In genomic region chr2:27959496-27959895, GRCh38 we compare ENCODE assay signal across 9 cellular contexts.
DNase-seq lines count a peak whose midpoint lies in the region; ATAC-seq and TF ChIP-seq lines count a peak whose summit lies in the region.
"Had no signal": no experiment of that assay in that cellular context is flagged by ENCODE, and none has a peak within 500 bp of the region (broad histone marks: within the 10 kb centered on the region; RNA-seq: fewer than 3 reads in every experiment).

No MANE protein-coding gene starts in this region.

- H3K4me1 ChIP-seq in mucosa of descending colon (ENCODE audit: low read depth) = peaks cover 16% of the 10 kb centered on the region

- ATAC-seq in central memory CD8-positive, alpha-beta T cell (replicated peaks; ENCODE audit: extremely low read depth, poor library complexity, severe bottlenecking) = no peak
- ATAC-seq in mucosa of descending colon (peak; percentile 40), HG02588 (IDR thresholded peaks at IDR 0.05; ENCODE audit: unreplicated experiment) (no peak)
- ATAC-seq: GM23338 had no signal

- H3K9me3 Mint-ChIP-seq in central memory CD8-positive, alpha-beta T cell = no peaks in the 10 kb centered on the region
- H3K9me3 Mint-ChIP-seq: GM23338 had no signal

- no peak for TF ChIP-seq CTCF in mucosa of descending colon (IDR thresholded peaks at IDR 0.05)

- peak; percentile 82 to 91 for DNase-seq in AML-193 (lab: John Stamatoyannopoulos, UW)
- DNase-seq in NCI-H460 (ENCODE audit: extremely low read depth, low read depth) = peak; percentile 40
- no peak for DNase-seq in central memory CD8-positive, alpha-beta T cell (ENCODE audit: low spot score in 2 of 2)
- DNase-seq in mucosa of descending colon = peak in 1 of 3 donors; percentile 58
- DNase-seq in stimulated activated CD4-positive, alpha-beta T cell treated with anti-CD3 and anti-CD28 coated beads, Interleukin-15, amount 100 ng/mL, for 24 hours = no peak
- DNase-seq in cerebellum (ENCODE audit: low spot score) = no peak
- no peak for DNase-seq in activated gamma-delta T cell (lab: John Stamatoyannopoulos, UW)

- no peaks in the 10 kb centered on the region for H3K9me3 ChIP-seq in mucosa of descending colon

- no peaks in the 10 kb centered on the region for H3K27me3 Mint-ChIP-seq in central memory CD8-positive, alpha-beta T cell

- peaks cover 62% of the 10 kb centered on the region for H3K4me1 Mint-ChIP-seq in central memory CD8-positive, alpha-beta T cell

- H3K36me3 ChIP-seq in mucosa of descending colon (ENCODE audit: low read depth) = no peaks in the 10 kb centered on the region

- H3K36me3 Mint-ChIP-seq in central memory CD8-positive, alpha-beta T cell (ENCODE audit: insufficient read depth) = no peaks in the 10 kb centered on the region

- peak overlapping the region; percentile 22 for H3K27ac Mint-ChIP-seq in central memory CD8-positive, alpha-beta T cell (ENCODE audit: low read depth)
- H3K27ac Mint-ChIP-seq: GM23338 had no signal

- H3K4me3 ChIP-seq in mucosa of descending colon = no peak overlapping the region
- H3K4me3 ChIP-seq: GM23338 had no signal

- no peak overlapping the region for H3K4me3 Mint-ChIP-seq in central memory CD8-positive, alpha-beta T cell
- H3K4me3 Mint-ChIP-seq: GM23338 had no signal

- intact Hi-C loops in mucosa of descending colon (cut with DNase I, micrococcal nuclease) = no loop called here

Comparison
In these comparisons a context has a peak if more than half of its experiments do, and no peak if none do; other contexts are left out.
1. DNase-seq: peak in AML-193 (2 of 2) and NCI-H460 (single experiment); none in central memory CD8-positive, alpha-beta T cell (0 of 2), stimulated activated CD4-positive, alpha-beta T cell treated with anti-CD3 and anti-CD28 coated beads, Interleukin-15, amount 100 ng/mL, for 24 hours (single experiment), cerebellum (single experiment) and activated gamma-delta T cell (single experiment).